In the genomic region with DNA sequence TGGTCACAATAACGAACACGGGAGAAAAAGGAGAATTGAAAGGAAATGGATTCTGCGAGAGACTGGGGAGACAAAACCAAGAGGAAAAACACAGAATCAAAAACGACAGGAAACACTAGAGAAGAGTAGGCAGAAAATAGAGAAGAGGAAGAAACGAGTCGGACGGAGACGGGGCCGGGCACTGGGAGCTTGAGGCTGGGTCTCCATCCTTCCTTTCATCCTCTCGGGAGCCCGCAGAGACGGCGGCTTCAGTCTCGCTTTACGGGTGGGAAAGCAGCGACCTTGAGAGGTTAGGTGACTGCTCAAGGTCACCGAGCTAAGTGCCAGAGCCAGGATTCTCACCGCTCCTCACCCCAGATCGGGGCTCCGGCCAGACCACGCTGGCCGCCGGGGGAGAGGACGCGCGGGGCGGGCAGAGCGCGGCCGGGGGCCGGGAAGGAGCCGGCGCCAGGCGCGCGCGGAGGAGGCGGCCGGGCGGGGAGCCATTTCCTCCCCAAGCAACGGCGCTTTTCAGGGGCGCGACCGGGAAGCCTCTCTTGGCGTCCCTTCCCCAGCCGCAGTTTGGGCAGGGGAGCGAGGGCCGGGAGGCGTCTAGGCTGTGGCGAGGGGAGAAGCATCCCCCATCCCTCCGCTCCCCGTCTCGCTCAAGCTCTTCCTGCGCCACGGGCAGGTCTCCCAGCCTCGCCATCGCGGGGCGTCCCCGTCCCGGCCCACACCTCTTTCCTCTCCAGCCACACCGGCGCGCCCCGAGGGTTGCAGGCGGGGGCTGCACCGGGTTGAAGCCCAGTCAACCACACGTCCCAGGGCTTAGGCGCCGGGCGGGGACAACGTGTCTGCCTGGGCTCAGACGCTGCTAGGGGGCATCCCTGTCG, we compare ENCODE assay signal across 1 cellular context.
TF ChIP-seq lines count a peak whose summit lies in the region.

No MANE protein-coding gene starts in this region.

TF ChIP-seq in K562, 482 proteins besides CTCF, POLR2A, EP300 and RAD21 (continued from another document and continues in another):
- TF ChIP-seq AFF1 (IDR thresholded peaks at IDR 0.05; ENCODE audit: low read depth in 1 of 2, partially characterized antibody in 2 of 2) (no peak), EHMT2 (IDR thresholded peaks at IDR 0.05) (no peak), ZNF143 (CRISPR knock-in tag; IDR thresholded peaks at IDR 0.05) (no peak), POLR3A (IDR thresholded peaks at IDR 0.05; ENCODE audit: borderline replicate concordance, extremely low read depth, insufficient read depth, insufficient read length) (no peak), GABPB1 (CRISPR knock-in tag; IDR thresholded peaks at IDR 0.05) (0 out of 2 replicates have a peak, but pooled peaks have one; percentile 37), ZNF589 (CRISPR knock-in tag; IDR thresholded peaks at IDR 0.05; ENCODE audit: low read depth) (no peak), ZSCAN32 (CRISPR knock-in tag; IDR thresholded peaks at IDR 0.05) (no peak), HNRNPLL (IDR thresholded peaks at IDR 0.05; ENCODE audit: low read depth, low read length, poor library complexity, severe bottlenecking) (no peak), ZNF507 (tag; conservative IDR thresholded peaks at IDR 0.05) (no peak), BDP1 (IDR thresholded peaks at IDR 0.05; ENCODE audit: insufficient read depth, insufficient read length) (no peak), RBFOX2 (IDR thresholded peaks at IDR 0.05; ENCODE audit: low read depth, low read length) (peak; percentile 75), THRAP3 (IDR thresholded peaks at IDR 0.05; ENCODE audit: borderline replicate concordance) (no peak), RBBP5 (IDR thresholded peaks at IDR 0.05; ENCODE audit: borderline replicate concordance, insufficient read depth, low read length, poor library complexity, severe bottlenecking) (peak; percentile 39), ZFP30 (CRISPR knock-in tag; IDR thresholded peaks at IDR 0.05; ENCODE audit: borderline replicate concordance) (no peak), CBX8 (IDR thresholded peaks at IDR 0.05; ENCODE audit: borderline replicate concordance, extremely low read depth, low read depth, low read length, poor library complexity, severe bottlenecking) (no peak), PYGO2 (tag; IDR thresholded peaks at IDR 0.05) (no peak), ZSCAN29 (IDR thresholded peaks at IDR 0.05) (no peak), ELF4 (CRISPR knock-in tag; IDR thresholded peaks at IDR 0.05) (no peak), CREB1 (IDR thresholded peaks at IDR 0.05) (no peak), CREB1 (CRISPR knock-in tag; IDR thresholded peaks at IDR 0.05) (no peak), THAP12 (CRISPR knock-in tag; IDR thresholded peaks at IDR 0.05) (no peak)
- TF ChIP-seq, protein P1, sequence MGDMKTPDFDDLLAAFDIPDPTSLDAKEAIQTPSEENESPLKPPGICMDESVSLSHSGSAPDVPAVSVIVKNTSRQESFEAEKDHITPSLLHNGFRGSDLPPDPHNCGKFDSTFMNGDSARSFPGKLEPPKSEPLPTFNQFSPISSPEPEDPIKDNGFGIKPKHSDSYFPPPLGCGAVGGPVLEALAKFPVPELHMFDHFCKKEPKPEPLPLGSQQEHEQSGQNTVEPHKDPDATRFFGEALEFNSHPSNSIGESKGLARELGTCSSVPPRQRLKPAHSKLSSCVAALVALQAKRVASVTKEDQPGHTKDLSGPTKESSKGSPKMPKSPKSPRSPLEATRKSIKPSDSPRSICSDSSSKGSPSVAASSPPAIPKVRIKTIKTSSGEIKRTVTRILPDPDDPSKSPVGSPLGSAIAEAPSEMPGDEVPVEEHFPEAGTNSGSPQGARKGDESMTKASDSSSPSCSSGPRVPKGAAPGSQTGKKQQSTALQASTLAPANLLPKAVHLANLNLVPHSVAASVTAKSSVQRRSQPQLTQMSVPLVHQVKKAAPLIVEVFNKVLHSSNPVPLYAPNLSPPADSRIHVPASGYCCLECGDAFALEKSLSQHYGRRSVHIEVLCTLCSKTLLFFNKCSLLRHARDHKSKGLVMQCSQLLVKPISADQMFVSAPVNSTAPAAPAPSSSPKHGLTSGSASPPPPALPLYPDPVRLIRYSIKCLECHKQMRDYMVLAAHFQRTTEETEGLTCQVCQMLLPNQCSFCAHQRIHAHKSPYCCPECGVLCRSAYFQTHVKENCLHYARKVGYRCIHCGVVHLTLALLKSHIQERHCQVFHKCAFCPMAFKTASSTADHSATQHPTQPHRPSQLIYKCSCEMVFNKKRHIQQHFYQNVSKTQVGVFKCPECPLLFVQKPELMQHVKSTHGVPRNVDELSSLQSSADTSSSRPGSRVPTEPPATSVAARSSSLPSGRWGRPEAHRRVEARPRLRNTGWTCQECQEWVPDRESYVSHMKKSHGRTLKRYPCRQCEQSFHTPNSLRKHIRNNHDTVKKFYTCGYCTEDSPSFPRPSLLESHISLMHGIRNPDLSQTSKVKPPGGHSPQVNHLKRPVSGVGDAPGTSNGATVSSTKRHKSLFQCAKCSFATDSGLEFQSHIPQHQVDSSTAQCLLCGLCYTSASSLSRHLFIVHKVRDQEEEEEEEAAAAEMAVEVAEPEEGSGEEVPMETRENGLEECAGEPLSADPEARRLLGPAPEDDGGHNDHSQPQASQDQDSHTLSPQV (IDR thresholded peaks at IDR 0.05): no peak
- TF ChIP-seq, protein P2, sequence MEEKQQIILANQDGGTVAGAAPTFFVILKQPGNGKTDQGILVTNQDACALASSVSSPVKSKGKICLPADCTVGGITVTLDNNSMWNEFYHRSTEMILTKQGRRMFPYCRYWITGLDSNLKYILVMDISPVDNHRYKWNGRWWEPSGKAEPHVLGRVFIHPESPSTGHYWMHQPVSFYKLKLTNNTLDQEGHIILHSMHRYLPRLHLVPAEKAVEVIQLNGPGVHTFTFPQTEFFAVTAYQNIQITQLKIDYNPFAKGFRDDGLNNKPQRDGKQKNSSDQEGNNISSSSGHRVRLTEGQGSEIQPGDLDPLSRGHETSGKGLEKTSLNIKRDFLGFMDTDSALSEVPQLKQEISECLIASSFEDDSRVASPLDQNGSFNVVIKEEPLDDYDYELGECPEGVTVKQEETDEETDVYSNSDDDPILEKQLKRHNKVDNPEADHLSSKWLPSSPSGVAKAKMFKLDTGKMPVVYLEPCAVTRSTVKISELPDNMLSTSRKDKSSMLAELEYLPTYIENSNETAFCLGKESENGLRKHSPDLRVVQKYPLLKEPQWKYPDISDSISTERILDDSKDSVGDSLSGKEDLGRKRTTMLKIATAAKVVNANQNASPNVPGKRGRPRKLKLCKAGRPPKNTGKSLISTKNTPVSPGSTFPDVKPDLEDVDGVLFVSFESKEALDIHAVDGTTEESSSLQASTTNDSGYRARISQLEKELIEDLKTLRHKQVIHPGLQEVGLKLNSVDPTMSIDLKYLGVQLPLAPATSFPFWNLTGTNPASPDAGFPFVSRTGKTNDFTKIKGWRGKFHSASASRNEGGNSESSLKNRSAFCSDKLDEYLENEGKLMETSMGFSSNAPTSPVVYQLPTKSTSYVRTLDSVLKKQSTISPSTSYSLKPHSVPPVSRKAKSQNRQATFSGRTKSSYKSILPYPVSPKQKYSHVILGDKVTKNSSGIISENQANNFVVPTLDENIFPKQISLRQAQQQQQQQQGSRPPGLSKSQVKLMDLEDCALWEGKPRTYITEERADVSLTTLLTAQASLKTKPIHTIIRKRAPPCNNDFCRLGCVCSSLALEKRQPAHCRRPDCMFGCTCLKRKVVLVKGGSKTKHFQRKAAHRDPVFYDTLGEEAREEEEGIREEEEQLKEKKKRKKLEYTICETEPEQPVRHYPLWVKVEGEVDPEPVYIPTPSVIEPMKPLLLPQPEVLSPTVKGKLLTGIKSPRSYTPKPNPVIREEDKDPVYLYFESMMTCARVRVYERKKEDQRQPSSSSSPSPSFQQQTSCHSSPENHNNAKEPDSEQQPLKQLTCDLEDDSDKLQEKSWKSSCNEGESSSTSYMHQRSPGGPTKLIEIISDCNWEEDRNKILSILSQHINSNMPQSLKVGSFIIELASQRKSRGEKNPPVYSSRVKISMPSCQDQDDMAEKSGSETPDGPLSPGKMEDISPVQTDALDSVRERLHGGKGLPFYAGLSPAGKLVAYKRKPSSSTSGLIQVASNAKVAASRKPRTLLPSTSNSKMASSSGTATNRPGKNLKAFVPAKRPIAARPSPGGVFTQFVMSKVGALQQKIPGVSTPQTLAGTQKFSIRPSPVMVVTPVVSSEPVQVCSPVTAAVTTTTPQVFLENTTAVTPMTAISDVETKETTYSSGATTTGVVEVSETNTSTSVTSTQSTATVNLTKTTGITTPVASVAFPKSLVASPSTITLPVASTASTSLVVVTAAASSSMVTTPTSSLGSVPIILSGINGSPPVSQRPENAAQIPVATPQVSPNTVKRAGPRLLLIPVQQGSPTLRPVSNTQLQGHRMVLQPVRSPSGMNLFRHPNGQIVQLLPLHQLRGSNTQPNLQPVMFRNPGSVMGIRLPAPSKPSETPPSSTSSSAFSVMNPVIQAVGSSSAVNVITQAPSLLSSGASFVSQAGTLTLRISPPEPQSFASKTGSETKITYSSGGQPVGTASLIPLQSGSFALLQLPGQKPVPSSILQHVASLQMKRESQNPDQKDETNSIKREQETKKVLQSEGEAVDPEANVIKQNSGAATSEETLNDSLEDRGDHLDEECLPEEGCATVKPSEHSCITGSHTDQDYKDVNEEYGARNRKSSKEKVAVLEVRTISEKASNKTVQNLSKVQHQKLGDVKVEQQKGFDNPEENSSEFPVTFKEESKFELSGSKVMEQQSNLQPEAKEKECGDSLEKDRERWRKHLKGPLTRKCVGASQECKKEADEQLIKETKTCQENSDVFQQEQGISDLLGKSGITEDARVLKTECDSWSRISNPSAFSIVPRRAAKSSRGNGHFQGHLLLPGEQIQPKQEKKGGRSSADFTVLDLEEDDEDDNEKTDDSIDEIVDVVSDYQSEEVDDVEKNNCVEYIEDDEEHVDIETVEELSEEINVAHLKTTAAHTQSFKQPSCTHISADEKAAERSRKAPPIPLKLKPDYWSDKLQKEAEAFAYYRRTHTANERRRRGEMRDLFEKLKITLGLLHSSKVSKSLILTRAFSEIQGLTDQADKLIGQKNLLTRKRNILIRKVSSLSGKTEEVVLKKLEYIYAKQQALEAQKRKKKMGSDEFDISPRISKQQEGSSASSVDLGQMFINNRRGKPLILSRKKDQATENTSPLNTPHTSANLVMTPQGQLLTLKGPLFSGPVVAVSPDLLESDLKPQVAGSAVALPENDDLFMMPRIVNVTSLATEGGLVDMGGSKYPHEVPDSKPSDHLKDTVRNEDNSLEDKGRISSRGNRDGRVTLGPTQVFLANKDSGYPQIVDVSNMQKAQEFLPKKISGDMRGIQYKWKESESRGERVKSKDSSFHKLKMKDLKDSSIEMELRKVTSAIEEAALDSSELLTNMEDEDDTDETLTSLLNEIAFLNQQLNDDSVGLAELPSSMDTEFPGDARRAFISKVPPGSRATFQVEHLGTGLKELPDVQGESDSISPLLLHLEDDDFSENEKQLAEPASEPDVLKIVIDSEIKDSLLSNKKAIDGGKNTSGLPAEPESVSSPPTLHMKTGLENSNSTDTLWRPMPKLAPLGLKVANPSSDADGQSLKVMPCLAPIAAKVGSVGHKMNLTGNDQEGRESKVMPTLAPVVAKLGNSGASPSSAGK (IDR thresholded peaks at IDR 0.05): peak; percentile 72
- TF ChIP-seq, protein P3, sequence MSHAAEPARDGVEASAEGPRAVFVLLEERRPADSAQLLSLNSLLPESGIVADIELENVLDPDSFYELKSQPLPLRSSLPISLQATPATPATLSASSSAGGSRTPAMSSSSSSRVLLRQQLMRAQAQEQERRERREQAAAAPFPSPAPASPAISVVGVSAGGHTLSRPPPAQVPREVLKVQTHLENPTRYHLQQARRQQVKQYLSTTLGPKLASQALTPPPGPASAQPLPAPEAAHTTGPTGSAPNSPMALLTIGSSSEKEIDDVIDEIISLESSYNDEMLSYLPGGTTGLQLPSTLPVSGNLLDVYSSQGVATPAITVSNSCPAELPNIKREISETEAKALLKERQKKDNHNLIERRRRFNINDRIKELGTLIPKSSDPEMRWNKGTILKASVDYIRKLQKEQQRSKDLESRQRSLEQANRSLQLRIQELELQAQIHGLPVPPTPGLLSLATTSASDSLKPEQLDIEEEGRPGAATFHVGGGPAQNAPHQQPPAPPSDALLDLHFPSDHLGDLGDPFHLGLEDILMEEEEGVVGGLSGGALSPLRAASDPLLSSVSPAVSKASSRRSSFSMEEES (CRISPR knock-in tag; IDR thresholded peaks at IDR 0.05): no peak
